Comparison of ENCODE assay signal across 33 cellular contexts in the genomic region with DNA sequence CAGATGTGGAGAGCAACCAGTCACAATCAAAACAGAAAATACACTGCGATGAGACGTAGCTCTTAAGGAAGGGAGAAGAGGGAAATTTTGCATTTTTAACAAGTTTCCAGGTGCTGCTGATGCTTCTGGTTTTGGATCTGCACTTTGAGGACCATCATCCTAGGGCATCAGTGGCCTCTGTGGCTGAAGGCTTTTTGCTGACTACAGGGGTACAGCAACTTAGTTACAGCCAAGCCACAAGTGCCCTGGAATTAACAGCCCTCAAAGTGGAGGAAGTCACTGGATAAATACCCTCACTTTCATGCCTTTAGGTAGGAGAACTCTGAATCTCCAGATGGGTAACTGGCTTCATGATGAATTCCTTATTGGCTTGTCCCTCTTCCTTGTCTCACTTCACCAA.
"Had no signal": no experiment of that assay in that cellular context is flagged by ENCODE, and none has a peak within 500 bp of the region (broad histone marks: within the 10 kb centered on the region; RNA-seq: fewer than 3 reads in every experiment).

No MANE protein-coding gene starts in this region.

- DNase-seq: Karpas-422, Kasumi-1, MG63, MM.1S, MV-4-11, NCI-H1048, NCI-H1092, NCI-H1092 treated with DMSO at 0.1 percent for 48 hours, NCI-H1105, NCI-H1105 treated with DMSO at 0.1 percent for 48 hours, NCI-H1417, NCI-H1417 treated with DMSO at 0.1 percent for 48 hours, NCI-H1436, NCI-H1436 treated with DMSO at 0.1 percent for 48 hours, NCI-H146, NCI-H1694, NCI-H1694 treated with DMSO at 0.1 percent for 48 hours, NCI-H187, NCI-H187 treated with DMSO at 0.1 percent for 48 hours, NCI-H1930, NCI-H2029, NCI-H2029 treated with DMSO at 0.1 percent for 48 hours, NCI-H2081, NCI-H2081 treated with DMSO at 0.1 percent for 48 hours, NCI-H2107, NCI-H2171, NCI-H2171 treated with DMSO at 0.1 percent for 48 hours, NCI-H226, NCI-H345, NCI-H446, NCI-H446 treated with DMSO at 0.1 percent for 48 hours, NCI-H510A, NCI-H510A treated with DMSO at 0.1 percent for 48 hours had no signal

- H3K4me3 ChIP-seq: MG63 had no signal

- H3K9me3 ChIP-seq: MG63 had no signal

- H3K27me3 ChIP-seq: MG63 had no signal

- H3K36me3 ChIP-seq: MG63 had no signal
